Comparison of ENCODE assay signal across 24 cellular contexts in the genomic region with DNA sequence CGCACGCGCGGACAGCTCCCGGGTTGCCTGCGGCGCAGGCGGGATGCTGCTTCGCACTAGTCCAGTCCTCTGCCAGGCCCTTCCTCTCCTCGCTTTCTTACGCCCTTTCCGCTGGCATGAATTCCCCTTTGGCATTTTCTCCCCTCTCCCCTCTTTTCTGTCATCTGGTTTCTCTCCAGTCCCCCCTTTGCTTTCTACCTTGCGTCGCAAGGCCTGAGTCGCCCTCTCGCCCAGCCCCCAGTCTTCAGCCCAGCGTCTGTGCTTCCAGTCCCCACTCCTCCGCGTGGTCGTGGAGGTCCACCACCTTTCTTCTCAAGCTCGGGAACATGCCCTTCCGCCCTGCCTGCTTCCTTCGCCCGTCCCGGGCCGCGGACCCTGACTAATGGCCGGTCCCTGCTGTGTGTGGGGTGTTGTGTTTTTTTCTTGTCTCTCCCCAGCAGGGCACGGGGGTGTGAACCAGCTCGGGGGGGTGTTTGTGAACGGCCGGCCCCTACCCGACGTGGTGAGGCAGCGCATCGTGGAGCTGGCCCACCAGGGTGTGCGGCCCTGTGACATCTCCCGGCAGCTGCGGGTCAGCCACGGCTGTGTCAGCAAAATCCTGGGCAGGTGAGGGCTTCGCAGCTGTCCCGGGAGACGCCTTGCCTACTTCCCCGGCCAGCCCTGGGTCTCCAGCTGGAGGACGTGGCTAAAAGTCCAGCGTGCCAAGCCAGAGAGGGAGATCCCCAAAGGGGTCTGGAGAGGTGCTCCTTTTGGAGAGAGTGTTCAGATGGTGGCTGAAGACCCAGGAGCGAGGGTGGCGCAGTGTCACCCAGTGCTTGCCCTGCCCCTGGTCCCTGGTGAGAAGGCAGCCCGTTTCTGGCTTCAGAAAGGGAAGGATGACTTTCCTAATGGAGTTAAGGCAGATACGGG. TPM values are rescaled to one million over a fixed set of nuclear protein-coding genes. Genes with fewer than 3 reads are reported as not detected.
DNase-seq lines count a peak whose midpoint lies in the region; ATAC-seq and TF ChIP-seq lines count a peak whose summit lies in the region.
"Had no signal": no experiment of that assay in that cellular context is flagged by ENCODE, and none has a peak within 500 bp of the region (broad histone marks: within the 10 kb centered on the region; RNA-seq: fewer than 3 reads in every experiment).

No MANE protein-coding gene starts in this region.

- no peak overlapping the region for H3K9ac ChIP-seq in mesendoderm (ENCODE audit: low read length)
- H3K9ac ChIP-seq: parathyroid adenoma had no signal

- no peak overlapping the region for H3K4ac ChIP-seq in mesendoderm (ENCODE audit: low read depth, low read length)

- H3K4me1 Mint-ChIP-seq in activated naive CD4-positive, alpha-beta T cell treated with anti-CD3 and anti-CD28 coated beads for 36 hours (ENCODE audit: low read depth) = peaks cover 33% of the 10 kb centered on the region
- H3K4me1 Mint-ChIP-seq in activated T-helper 17 cell treated with anti-CD3 and anti-CD28 coated beads, Interleukin-2, amount 50 U/mL, for 72 hours = peaks cover 18% of the 10 kb centered on the region

- no CpG with 5 or more reads among the region's 50 CpGs for WGBS in mesendoderm (ENCODE audit: extremely low coverage, insufficient coverage, low lambda C conversion rate)

- no peaks in the 10 kb centered on the region for H3K36me3 ChIP-seq in mesendoderm (ENCODE audit: control insufficient read depth, insufficient read depth, low read length)
- H3K36me3 ChIP-seq in right atrium auricular region = no peaks in the 10 kb centered on the region
- H3K36me3 ChIP-seq: colonic mucosa had no signal

- no peak for ATAC-seq in activated T-helper 17 cell treated with anti-CD3 and anti-CD28 coated beads, Interleukin-2, amount 50 U/mL, for 72 hours (replicated peaks)
- peak; percentile 30 for ATAC-seq in stimulated activated naive CD8-positive, alpha-beta T cell treated with anti-CD3 and anti-CD28 coated beads, Interleukin-15, Interleukin-2, amounts not matched to agents 100 U/mL and 50 U/mL, for 24 hours
- ATAC-seq in GM19467 (IDR thresholded peaks at IDR 0.05; ENCODE audit: unreplicated experiment) (no peak), GM18511 (IDR thresholded peaks at IDR 0.05; ENCODE audit: unreplicated experiment) (no peak)
- ATAC-seq: activated T-cell treated with anti-CD3 and anti-CD28 coated beads, Interleukin-2, amount 50 U/mL, for 4 hours; CD8-positive, alpha-beta T cell had no signal

- H2BK5ac ChIP-seq in mesendoderm (ENCODE audit: low read length) = no peak overlapping the region

- no peak overlapping the region for H2AK5ac ChIP-seq in mesendoderm (ENCODE audit: low read length)

- H3K4me3 Mint-ChIP-seq in activated naive CD4-positive, alpha-beta T cell treated with anti-CD3 and anti-CD28 coated beads for 36 hours = no peak overlapping the region
- H3K4me3 Mint-ChIP-seq in activated T-helper 17 cell treated with anti-CD3 and anti-CD28 coated beads, Interleukin-2, amount 50 U/mL, for 72 hours = peak overlapping the region; percentile 21

- H3K79me1 ChIP-seq in mesendoderm (ENCODE audit: low read length) = no peaks in the 10 kb centered on the region

- no peak overlapping the region for H3K18ac ChIP-seq in mesendoderm (ENCODE audit: low read length)

- H2BK15ac ChIP-seq in mesendoderm (replicated peaks; ENCODE audit: low read depth) = no peak overlapping the region

- H3K79me2 ChIP-seq in mesendoderm (ENCODE audit: control insufficient read depth, insufficient read depth, low read length) = no peaks in the 10 kb centered on the region
- H3K79me2 ChIP-seq: parathyroid adenoma had no signal

- no peak overlapping the region for H3K4me2 ChIP-seq in mesendoderm (ENCODE audit: low read length)
- H3K4me2 ChIP-seq: smooth muscle cell had no signal

- H3K9me3 ChIP-seq in right atrium auricular region = no peaks in the 10 kb centered on the region
- H3K9me3 ChIP-seq: colonic mucosa had no signal

- TF ChIP-seq CTCF in right atrium auricular region (IDR thresholded peaks at IDR 0.05) = no peak

- H3K27me3 ChIP-seq in mesendoderm (ENCODE audit: insufficient read depth, low read length, poor library complexity) (peaks cover 80% of the 10 kb centered on the region), right atrium auricular region (peaks cover 52 to 73% of the 10 kb centered on the region in 2 donors)

- no peaks in the 10 kb centered on the region for H3K36me3 Mint-ChIP-seq in activated naive CD4-positive, alpha-beta T cell treated with anti-CD3 and anti-CD28 coated beads for 36 hours (ENCODE audit: low read depth)
- H3K36me3 Mint-ChIP-seq in activated T-helper 17 cell treated with anti-CD3 and anti-CD28 coated beads, Interleukin-2, amount 50 U/mL, for 72 hours (ENCODE audit: low read depth) = peaks cover 14% of the 10 kb centered on the region
- H3K36me3 Mint-ChIP-seq: CD8-positive, alpha-beta T cell had no signal

- H3K27ac ChIP-seq in mesendoderm (ENCODE audit: low read depth, low read length) = no peak overlapping the region
- H3K27ac ChIP-seq in right atrium auricular region = no peak overlapping the region
- H3K27ac ChIP-seq: colonic mucosa, HL-60, parathyroid adenoma had no signal

- H3K23ac ChIP-seq in mesendoderm (ENCODE audit: low read length) = peak overlapping the region; percentile 80

- CTCF ChIA-PET in activated naive CD4-positive, alpha-beta T cell treated with anti-CD3 and anti-CD28 coated beads for 36 hours (lab: Charles Lee) = interaction anchor here (0.6 kb wide), 1 partner anchor 74 kb away, joined by 3 read pairs; no protein-coding TSS in a partner anchor

- peaks cover 4% of the 10 kb centered on the region for H3K4me1 ChIP-seq in mesendoderm (ENCODE audit: control insufficient read depth, low read depth, low read length)
- peaks cover 0 to 44% of the 10 kb centered on the region in 2 donors for H3K4me1 ChIP-seq in right atrium auricular region
- H3K4me1 ChIP-seq: colonic mucosa, parathyroid adenoma had no signal

- no peak overlapping the region for H4K8ac ChIP-seq in mesendoderm (ENCODE audit: low read depth, low read length)

- H3K27ac Mint-ChIP-seq in activated naive CD4-positive, alpha-beta T cell treated with anti-CD3 and anti-CD28 coated beads for 36 hours = peak overlapping the region; percentile 46
- H3K27ac Mint-ChIP-seq in activated T-helper 17 cell treated with anti-CD3 and anti-CD28 coated beads, Interleukin-2, amount 50 U/mL, for 72 hours = no peak overlapping the region
- H3K27ac Mint-ChIP-seq: CD8-positive, alpha-beta T cell had no signal

- peak overlapping the region; percentile 60 for H3K56ac ChIP-seq in mesendoderm (ENCODE audit: low read length)

- no peak for DNase-seq in activated naive CD4-positive, alpha-beta T cell treated with anti-CD3 and anti-CD28 coated beads for 36 hours
- no peak for DNase-seq in activated naive CD4-positive, alpha-beta T cell treated with anti-CD3 and anti-CD28 coated beads, Interleukin-2, amount 50 U/mL, for 16 hours
- no peak for DNase-seq in mesendoderm
- no peak for DNase-seq in stimulated activated naive CD8-positive, alpha-beta T cell treated with anti-CD3 and anti-CD28 coated beads, Interleukin-15, Interleukin-2, amounts not matched to agents 100 U/mL and 50 U/mL, for 24 hours
- DNase-seq in right atrium auricular region (ENCODE audit: low spot score) = no peak
- DNase-seq: activated CD4-positive, alpha-beta T cell treated with anti-CD3 and anti-CD28 coated beads, Interleukin-2, amount 50 U/mL, for 48 hours; activated T-cell treated with anti-CD3 and anti-CD28 coated beads, Interleukin-2, amount 50 U/mL, for 4 hours; CD8-positive, alpha-beta T cell; colonic mucosa; KBM-7; mesenchymal stem cell; NCI-H1048; NCI-H2081; NCI-H524; SIG-M5; stimulated activated naive CD4-positive, alpha-beta T cell treated with Interleukin-2 at 50 U/mL for 16 hours had no signal

- H3K9me3 Mint-ChIP-seq in activated naive CD4-positive, alpha-beta T cell treated with anti-CD3 and anti-CD28 coated beads for 36 hours = no peaks in the 10 kb centered on the region
- no peaks in the 10 kb centered on the region for H3K9me3 Mint-ChIP-seq in activated T-helper 17 cell treated with anti-CD3 and anti-CD28 coated beads, Interleukin-2, amount 50 U/mL, for 72 hours
- H3K9me3 Mint-ChIP-seq: activated T-cell treated with anti-CD3 and anti-CD28 coated beads, Interleukin-2, amount 50 U/mL, for 4 hours; CD8-positive, alpha-beta T cell had no signal

- H3K4me3 ChIP-seq in mesendoderm (ENCODE audit: low read length) (no peak overlapping the region), right atrium auricular region (no peak overlapping the region)
- H3K4me3 ChIP-seq: colonic mucosa, smooth muscle cell had no signal

- no peak overlapping the region for H4K5ac ChIP-seq in mesendoderm (ENCODE audit: low read length)

- peaks cover 81% of the 10 kb centered on the region for H3K27me3 Mint-ChIP-seq in activated naive CD4-positive, alpha-beta T cell treated with anti-CD3 and anti-CD28 coated beads for 36 hours (ENCODE audit: low read depth)
- H3K27me3 Mint-ChIP-seq in activated T-helper 17 cell treated with anti-CD3 and anti-CD28 coated beads, Interleukin-2, amount 50 U/mL, for 72 hours = peaks cover 58% of the 10 kb centered on the region

- H2BK120ac ChIP-seq in mesendoderm (ENCODE audit: low read depth, low read length) = no peak overlapping the region

- intact Hi-C loops in activated naive CD4-positive, alpha-beta T cell treated with anti-CD3 and anti-CD28 coated beads for 36 hours (cut with micrococcal nuclease) = loop anchor here (2.0 to 10.0 kb wide), 5 partner anchors 37 to 475 kb away; a partner anchor contains a TSS

RNA-seq across cellular contexts. Expression of a gene that starts 4.2 kb away (rescaled TPM):
- total RNA-seq in activated naive CD4-positive, alpha-beta T cell treated with anti-CD3 and anti-CD28 coated beads for 36 hours = not detected
- total RNA-seq in activated T-helper 17 cell treated with anti-CD3 and anti-CD28 coated beads, Interleukin-2, amount 50 U/mL, for 72 hours = under 1 TPM in 1 of 2 donors, not detected in 1; 0.16 TPM
- not detected for polyA plus RNA-seq in mesendoderm (2013, experiment 1 of 2)
- 0.03 TPM for polyA plus RNA-seq in mesendoderm (2013, experiment 2 of 2)
- total RNA-seq in right atrium auricular region = not detected
- total RNA-seq: activated T-cell treated with anti-CD3 and anti-CD28 coated beads, Interleukin-2, amount 50 U/mL, for 4 hours; CD8-positive, alpha-beta T cell; smooth muscle cell had no signal
- polyA plus RNA-seq: esophagus, keratinocyte, smooth muscle cell had no signal
